ENCODE assay signal across 18 cellular contexts in genomic region chr1:202124107-202124506, GRCh38. TPM values are rescaled to one million over a fixed set of nuclear protein-coding genes. Genes with fewer than 3 reads are reported as not detected.
"Had no signal": no experiment of that assay in that cellular context is flagged by ENCODE, and none has a peak within 500 bp of the region (broad histone marks: within the 10 kb centered on the region; RNA-seq: fewer than 3 reads in every experiment).

No MANE protein-coding gene starts in this region.

- H3K27ac ChIP-seq: body of pancreas, testis, upper lobe of right lung had no signal

- H3K36me3 Mint-ChIP-seq: activated CD8-positive, alpha-beta memory T cell treated with anti-CD3 and anti-CD28 coated beads, Interleukin-2, amount 10 ng/mL, durations not matched to agents 7 days and 5 days; activated naive CD8-positive, alpha-beta T cell treated with anti-CD3 and anti-CD28 coated beads, Interleukin-2, amount 10 ng/mL, durations not matched to agents 7 days and 5 days; natural killer cell treated with Interleukin-12 subunit alpha and Interleukin-12 subunit beta and Interleukin-15 and Interleukin-18, amount 100 ng/mL, for 72 hours had no signal

- DNase-seq: activated CD4-positive, alpha-beta memory T cell treated with anti-CD3 and anti-CD28 coated beads, Interleukin-2, amount 10 ng/mL, durations not matched to agents 7 days and 5 days; activated CD4-positive, alpha-beta T cell treated with anti-CD3 and anti-CD28 coated beads for 48 hours; activated CD4-positive, CD25-positive, alpha-beta regulatory T cell; activated CD8-positive, alpha-beta memory T cell treated with anti-CD3 and anti-CD28 coated beads, Interleukin-2, amount 10 ng/mL, durations not matched to agents 7 days and 5 days; activated naive CD4-positive, alpha-beta T cell treated with Interleukin-2 at 50 U/mL for 16 hours; activated naive CD8-positive, alpha-beta T cell treated with anti-CD3 and anti-CD28 coated beads, Interleukin-2, amount 10 ng/mL, durations not matched to agents 7 days and 5 days; body of pancreas; central memory CD4-positive, alpha-beta T cell; stimulated activated naive CD8-positive, alpha-beta T cell treated with anti-CD3 and anti-CD28 coated beads, Interleukin-15, Interleukin-2, amounts not matched to agents 100 U/mL and 50 U/mL, for 24 hours; T-helper 9 cell; testis; upper lobe of right lung had no signal

- H3K36me3 ChIP-seq: upper lobe of right lung had no signal

- H3K27ac Mint-ChIP-seq: activated CD4-positive, alpha-beta memory T cell treated with anti-CD3 and anti-CD28 coated beads, Interleukin-2, amount 10 ng/mL, durations not matched to agents 7 days and 5 days; activated CD8-positive, alpha-beta memory T cell treated with anti-CD3 and anti-CD28 coated beads, Interleukin-2, amount 10 ng/mL, durations not matched to agents 7 days and 5 days; activated naive CD8-positive, alpha-beta T cell treated with anti-CD3 and anti-CD28 coated beads, Interleukin-2, amount 10 ng/mL, durations not matched to agents 7 days and 5 days; activated T-helper 17 cell treated with anti-CD3 and anti-CD28 coated beads, Interleukin-2, amount 50 U/mL, for 72 hours; natural killer cell treated with Interleukin-12 subunit alpha and Interleukin-12 subunit beta and Interleukin-15 and Interleukin-18, amount 100 ng/mL, for 72 hours had no signal

- H3K9me3 Mint-ChIP-seq: activated CD4-positive, alpha-beta memory T cell treated with anti-CD3 and anti-CD28 coated beads, Interleukin-2, amount 10 ng/mL, durations not matched to agents 7 days and 5 days; activated naive CD8-positive, alpha-beta T cell treated with anti-CD3 and anti-CD28 coated beads, Interleukin-2, amount 10 ng/mL, durations not matched to agents 7 days and 5 days; activated T-helper 17 cell treated with anti-CD3 and anti-CD28 coated beads, Interleukin-2, amount 50 U/mL, for 72 hours; natural killer cell treated with Interleukin-12 subunit alpha and Interleukin-12 subunit beta and Interleukin-15 and Interleukin-18, amount 100 ng/mL, for 72 hours had no signal

- H3K9me3 ChIP-seq: body of pancreas, testis, upper lobe of right lung had no signal

- H3K4me1 Mint-ChIP-seq: activated CD4-positive, alpha-beta memory T cell treated with anti-CD3 and anti-CD28 coated beads, Interleukin-2, amount 10 ng/mL, durations not matched to agents 7 days and 5 days; activated CD8-positive, alpha-beta memory T cell treated with anti-CD3 and anti-CD28 coated beads, Interleukin-2, amount 10 ng/mL, durations not matched to agents 7 days and 5 days; activated naive CD8-positive, alpha-beta T cell treated with anti-CD3 and anti-CD28 coated beads, Interleukin-2, amount 10 ng/mL, durations not matched to agents 7 days and 5 days; activated T-helper 17 cell treated with anti-CD3 and anti-CD28 coated beads, Interleukin-2, amount 50 U/mL, for 72 hours had no signal

- H3K27me3 ChIP-seq: body of pancreas, testis, upper lobe of right lung had no signal

- H3K4me1 ChIP-seq: body of pancreas, upper lobe of right lung had no signal

- H3K4me3 Mint-ChIP-seq: activated CD4-positive, alpha-beta memory T cell treated with anti-CD3 and anti-CD28 coated beads, Interleukin-2, amount 10 ng/mL, durations not matched to agents 7 days and 5 days; activated CD8-positive, alpha-beta memory T cell treated with anti-CD3 and anti-CD28 coated beads, Interleukin-2, amount 10 ng/mL, durations not matched to agents 7 days and 5 days; activated naive CD8-positive, alpha-beta T cell treated with anti-CD3 and anti-CD28 coated beads, Interleukin-2, amount 10 ng/mL, durations not matched to agents 7 days and 5 days; activated T-helper 17 cell treated with anti-CD3 and anti-CD28 coated beads, Interleukin-2, amount 50 U/mL, for 72 hours; natural killer cell treated with Interleukin-12 subunit alpha and Interleukin-12 subunit beta and Interleukin-15 and Interleukin-18, amount 100 ng/mL, for 72 hours had no signal

- H3K4me3 ChIP-seq: body of pancreas, coronary artery, lung, testis, upper lobe of right lung had no signal

RNA-seq across cellular contexts. Expression of gene GPR37L1, which starts 1.4 kb away (rescaled TPM):
- total RNA-seq: activated CD4-positive, alpha-beta memory T cell treated with anti-CD3 and anti-CD28 coated beads, Interleukin-2, amount 10 ng/mL, durations not matched to agents 7 days and 5 days; activated CD8-positive, alpha-beta memory T cell treated with anti-CD3 and anti-CD28 coated beads, Interleukin-2, amount 10 ng/mL, durations not matched to agents 7 days and 5 days; activated naive CD8-positive, alpha-beta T cell treated with anti-CD3 and anti-CD28 coated beads, Interleukin-2, amount 10 ng/mL, durations not matched to agents 7 days and 5 days; activated T-helper 17 cell treated with anti-CD3 and anti-CD28 coated beads, Interleukin-2, amount 50 U/mL, for 72 hours; body of pancreas; left lobe of liver; natural killer cell treated with Interleukin-12 subunit alpha and Interleukin-12 subunit beta and Interleukin-15 and Interleukin-18, amount 100 ng/mL, for 72 hours had no signal

RNA-seq across cellular contexts. Expression of gene PTPN7, which starts 36.3 kb away (rescaled TPM):
- total RNA-seq: frontal cortex had no signal
